In genomic region chr2:12544221-12544558, GRCh38 we compare ENCODE assay signal across 14 cellular contexts.
DNase-seq lines count a peak whose midpoint lies in the region; ATAC-seq, FAIRE-seq and TF ChIP-seq lines count a peak whose summit lies in the region.
"Had no signal": no experiment of that assay in that cellular context is flagged by ENCODE, and none has a peak within 500 bp of the region (broad histone marks: within the 10 kb centered on the region; RNA-seq: fewer than 3 reads in every experiment).

No MANE protein-coding gene starts in this region.

- H3K79me2 ChIP-seq in osteoblast (ENCODE audit: insufficient read depth, low read length) (no peaks in the 10 kb centered on the region), neural progenitor cell (ENCODE audit: low read depth) (no peaks in the 10 kb centered on the region)

- H3K4me1 ChIP-seq in osteoblast (ENCODE audit: insufficient read depth, low read length) (peaks cover 4% of the 10 kb centered on the region), neural progenitor cell (peaks cover 8% of the 10 kb centered on the region), small intestine (ENCODE audit: control insufficient read depth in 2 of 2, insufficient read depth in 1 of 2, low read depth in 1 of 2, low read length in 1 of 2) (no peaks in the 10 kb centered on the region)
- H3K4me1 ChIP-seq: right lobe of liver had no signal

- H3K9ac ChIP-seq in neural progenitor cell, result no peak overlapping the region

- no peaks in the 10 kb centered on the region for H3F3A ChIP-seq in neural progenitor cell (ENCODE audit: low read depth)

- no peaks in the 10 kb centered on the region for H3K36me3 Mint-ChIP-seq in neural progenitor cell

- peaks cover 25% of the 10 kb centered on the region for H3K4me1 Mint-ChIP-seq in neural progenitor cell

- no peak overlapping the region for H3K27ac Mint-ChIP-seq in neural progenitor cell

- H3K4me3 ChIP-seq in osteoblast (ENCODE audit: insufficient read depth, low read length) (no peak overlapping the region), neural progenitor cell (no peak overlapping the region), small intestine (ENCODE audit: low read depth in 1 of 2, low read length in 2 of 2) (no peak overlapping the region)
- H3K4me3 ChIP-seq: right lobe of liver, SJSA1, upper lobe of left lung had no signal

- H3K27me3 ChIP-seq in osteoblast (ENCODE audit: insufficient read depth, low read length) (no peaks in the 10 kb centered on the region), neural progenitor cell (no peaks in the 10 kb centered on the region), small intestine (ENCODE audit: control insufficient read depth in 2 of 2, insufficient read depth in 2 of 2, low read length in 2 of 2) (no peaks in the 10 kb centered on the region)
- H3K27me3 ChIP-seq: right lobe of liver, SJSA1, upper lobe of left lung had no signal

- ATAC-seq in GM18870 (IDR thresholded peaks at IDR 0.05; ENCODE audit: unreplicated experiment), result peak; percentile 83
- peak; percentile 59 for ATAC-seq in GM21737 (IDR thresholded peaks at IDR 0.05; ENCODE audit: unreplicated experiment)
- ATAC-seq in HG03196 (IDR thresholded peaks at IDR 0.05; ENCODE audit: unreplicated experiment), result peak; percentile 67
- ATAC-seq: right lobe of liver had no signal

- no peak for TF ChIP-seq CTCF in osteoblast (IDR thresholded peaks at IDR 0.05; ENCODE audit: extremely low read depth, low read depth, low read length)
- TF ChIP-seq CTCF in neural progenitor cell (IDR thresholded peaks at IDR 0.05), result no peak

- H3K4me3 Mint-ChIP-seq in neural progenitor cell, result no peak overlapping the region

- DNase-seq in osteoblast (ENCODE audit: insufficient read length, low spot score, missing footprints), result no peak
- DNase-seq in neural progenitor cell (ENCODE audit: low spot score), result no peak
- DNase-seq in small intestine, result no peak
- no peak for DNase-seq in inferior parietal cortex (ENCODE audit: extremely low spot score)
- no peak for DNase-seq in SHP77 treated with DMSO at 0.1 percent for 48 hours (lab: John Stamatoyannopoulos, UW)
- DNase-seq: activated effector memory CD4-positive, alpha-beta T cell treated with Interleukin-2 at 50 U/mL for 16 hours; COR-L47; right lobe of liver; upper lobe of left lung had no signal

- 66 to 86% (median 80%) methylated on average over 5 of the region's 5 CpGs for WGBS in small intestine, 3 donors

- peaks cover 2% of the 10 kb centered on the region for H3K27me3 Mint-ChIP-seq in neural progenitor cell (ENCODE audit: insufficient read depth, low read depth)

- H3K9me3 Mint-ChIP-seq in neural progenitor cell, result peaks cover 2% of the 10 kb centered on the region

- H3K36me3 ChIP-seq in osteoblast (ENCODE audit: insufficient read depth, low read length), result no peaks in the 10 kb centered on the region
- no peaks in the 10 kb centered on the region for H3K36me3 ChIP-seq in neural progenitor cell
- no peaks in the 10 kb centered on the region for H3K36me3 ChIP-seq in small intestine (ENCODE audit: control insufficient read depth in 2 of 2, insufficient read depth in 2 of 2, low read length in 2 of 2)
- H3K36me3 ChIP-seq: right lobe of liver, SJSA1, upper lobe of left lung had no signal

- no peak overlapping the region for H3K4me2 ChIP-seq in osteoblast (ENCODE audit: insufficient read depth, low read length)
- H3K4me2 ChIP-seq in neural progenitor cell, result no peak overlapping the region

- FAIRE-seq in small intestine (lab: Jason Lieb, UNC), result no peak
- FAIRE-seq: bronchial epithelial cell had no signal

- H2AFZ ChIP-seq in osteoblast (ENCODE audit: low read length) (peak overlapping the region; percentile 27), neural progenitor cell (replicated peaks) (no peak overlapping the region)

- H4K20me1 ChIP-seq in osteoblast (ENCODE audit: insufficient read depth, low read length), result no peaks in the 10 kb centered on the region
- H4K20me1 ChIP-seq in neural progenitor cell (ENCODE audit: low read depth), result no peaks in the 10 kb centered on the region

- H3K27ac ChIP-seq in osteoblast (ENCODE audit: low read depth, low read length) (no peak overlapping the region), neural progenitor cell (no peak overlapping the region), small intestine (ENCODE audit: low read depth in 1 of 2, low read length in 1 of 2) (no peak overlapping the region)
- H3K27ac ChIP-seq: right lobe of liver, SJSA1, upper lobe of left lung had no signal

- H3K9me3 ChIP-seq in osteoblast (ENCODE audit: low read depth, low read length), result no peaks in the 10 kb centered on the region
- no peaks in the 10 kb centered on the region for H3K9me3 ChIP-seq in neural progenitor cell (ENCODE audit: low read depth)
- H3K9me3 ChIP-seq in small intestine (ENCODE audit: control insufficient read depth, low read depth), result no peaks in the 10 kb centered on the region
- H3K9me3 ChIP-seq: right lobe of liver, SJSA1, upper lobe of left lung had no signal
